In the genomic region with DNA sequence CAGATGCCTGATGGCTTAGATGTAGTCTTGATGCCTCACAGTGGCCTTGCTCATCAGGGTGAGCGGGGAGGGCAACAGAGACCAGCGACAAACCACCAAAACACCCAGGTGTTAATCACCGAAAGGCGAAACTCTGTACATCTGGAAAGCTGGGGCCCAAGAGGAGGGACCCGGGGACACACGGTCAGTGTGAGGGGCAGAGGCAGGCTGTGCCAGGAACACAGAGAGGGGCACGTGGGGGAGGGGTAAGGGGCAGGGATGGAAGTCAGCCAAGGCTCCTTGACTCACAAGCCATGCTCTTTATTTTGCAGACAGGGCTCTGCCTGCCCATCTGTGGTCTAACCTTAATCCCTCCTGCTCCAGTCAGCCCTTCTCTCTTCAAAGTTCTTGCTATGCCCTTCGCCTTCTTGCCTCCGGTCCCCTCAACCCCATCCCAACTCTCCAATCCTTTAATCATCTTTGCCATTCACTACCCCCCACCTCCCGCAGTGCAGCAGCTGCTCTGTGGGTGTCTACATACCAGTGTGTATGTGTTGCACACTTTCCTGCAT, we compare ENCODE assay signal across 8 cellular contexts. TPM values are rescaled to one million over a fixed set of nuclear protein-coding genes. Genes with fewer than 3 reads are reported as not detected.
DNase-seq lines count a peak whose midpoint lies in the region; ATAC-seq and TF ChIP-seq lines count a peak whose summit lies in the region.

No MANE protein-coding gene starts in this region.

- H3K9me3 ChIP-seq in right atrium auricular region (no peaks in the 10 kb centered on the region), stomach (no peaks in the 10 kb centered on the region)

- 46 to 52% (median 47%) methylated on average over 10 of the region's 10 CpGs for WGBS in stomach, 5 donors

- no peaks in the 10 kb centered on the region for H3K36me3 ChIP-seq in right atrium auricular region
- H3K36me3 ChIP-seq in stomach = peaks cover 0 to 14% (median 0%) of the 10 kb centered on the region in 4 donors

- peak overlapping the region; percentile 100 for H3K27ac ChIP-seq in right atrium auricular region
- H3K27ac ChIP-seq in stomach = peak overlapping the region; percentile 55 to 100 (median 100)

- no peak for ATAC-seq in esophagus mucosa
- ATAC-seq in HG02870 (IDR thresholded peaks at IDR 0.05; ENCODE audit: unreplicated experiment) = no peak

- TF ChIP-seq POLR2A in stomach (IDR thresholded peaks at IDR 0.05) = no peak

- H3K4me1 ChIP-seq in right atrium auricular region (peaks cover 12 to 71% of the 10 kb centered on the region in 2 donors), stomach (peaks cover 75 to 86% (median 82%) of the 10 kb centered on the region in 4 donors)

- TF ChIP-seq EP300 in stomach (IDR thresholded peaks at IDR 0.05) = no peak

- DNase-seq in SIG-M5 treated with dmso at 0.1 percent for 504 hours (lab: John Stamatoyannopoulos, UW; ENCODE audit: unreplicated experiment) (peak; percentile 62), SIG-M5 (lab: John Stamatoyannopoulos, UW) (no peak), RPMI8226 (peak; percentile 96), right atrium auricular region (ENCODE audit: low spot score) (no peak), stomach (no peak), SKM-1 treated with dmso at 0.1 percent for 144 hours (lab: John Stamatoyannopoulos, UW; ENCODE audit: unreplicated experiment) (no peak)

- H3K4me3 ChIP-seq in right atrium auricular region (peak overlapping the region in 1 of 2 donors; percentile 74), stomach (peak overlapping the region; percentile 2 to 82 (median 41))

- H3K27me3 ChIP-seq in right atrium auricular region (no peaks in the 10 kb centered on the region), stomach (no peaks in the 10 kb centered on the region)

- intact Hi-C loops in stomach (cut with DNase I; ENCODE audit: low total_unique reads) = no loop called here

- TF ChIP-seq CTCF in right atrium auricular region (IDR thresholded peaks at IDR 0.05) (no peak), stomach (IDR thresholded peaks at IDR 0.05) (no peak)

RNA-seq across cellular contexts. Expression of gene MEF2D, which starts 4.3 kb away (rescaled TPM):
- total RNA-seq in right atrium auricular region (100 to 1,000 TPM in 1 of 2 donors, 10 to 100 TPM in 1; 80.1 to 104 TPM), stomach (100 to 1,000 TPM in 1 of 5 donors, 10 to 100 TPM in 4; 14.3 to 136 (median 62.5) TPM), esophagus mucosa (15.0 TPM)
- 10 to 100 TPM in 2 of 3 donors, 1 to 10 TPM in 1; 7.7 to 15.6 (median 14.5) TPM for polyA plus RNA-seq in stomach

Comparison
In these comparisons a context has a peak if more than half of its experiments do, and no peak if none do; other contexts are left out.
1. DNase-seq: peak in SIG-M5 treated with dmso at 0.1 percent for 504 hours (single experiment) and RPMI8226 (single experiment); none in SIG-M5 (single experiment), right atrium auricular region (single experiment), stomach (single experiment) and SKM-1 treated with dmso at 0.1 percent for 144 hours (single experiment).